ENCODE assay signal across 37 cellular contexts in genomic region chr19:13314761-13315160, GRCh38.
"Had no signal": no experiment of that assay in that cellular context is flagged by ENCODE, and none has a peak within 500 bp of the region (broad histone marks: within the 10 kb centered on the region; RNA-seq: fewer than 3 reads in every experiment).

No MANE protein-coding gene starts in this region.

- H3K27ac ChIP-seq: body of pancreas, brain microvascular endothelial cell, breast epithelium, WERI-Rb-1 had no signal

- H3K36me3 ChIP-seq: brain microvascular endothelial cell, breast epithelium, WERI-Rb-1 had no signal

- ATAC-seq: activated CD4-positive, alpha-beta T cell treated with anti-CD3 and anti-CD28 coated beads for 36 hours; activated CD4-positive, CD25-positive, alpha-beta regulatory T cell treated with anti-CD3 and anti-CD28 coated beads, Interleukin-2, amount 50 U/mL, for 24 hours; activated CD8-positive, alpha-beta memory T cell treated with anti-CD3 and anti-CD28 coated beads, Interleukin-2, amount 10 ng/mL, durations not matched to agents 7 days and 5 days; activated CD8-positive, alpha-beta T cell treated with anti-CD3 and anti-CD28 coated beads, Interleukin-2, amount 10 ng/mL, durations not matched to agents 7 days and 5 days; activated naive CD8-positive, alpha-beta T cell treated with anti-CD3 and anti-CD28 coated beads, Interleukin-2, amount 50 U/mL, for 24 hours; body of pancreas; WTC11 had no signal

- DNase-seq: activated CD4-positive, alpha-beta memory T cell treated with anti-CD3 and anti-CD28 coated beads, Interleukin-2, amount 10 ng/mL, durations not matched to agents 7 days and 5 days; activated CD4-positive, alpha-beta T cell treated with anti-CD3 and anti-CD28 coated beads for 1 hour; activated CD4-positive, alpha-beta T cell treated with anti-CD3 and anti-CD28 coated beads for 36 hours; activated CD4-positive, alpha-beta T cell treated with anti-CD3 and anti-CD28 coated beads for 48 hours; activated CD4-positive, alpha-beta T cell treated with anti-CD3 and anti-CD28 coated beads, Interleukin-2, amount 10 ng/mL, durations not matched to agents 7 days and 5 days; activated CD4-positive, alpha-beta T cell treated with anti-CD3 and anti-CD28 coated beads, Interleukin-2, amount 50 U/mL, for 48 hours; activated CD4-positive, CD25-positive, alpha-beta regulatory T cell; activated CD8-positive, alpha-beta memory T cell treated with anti-CD3 and anti-CD28 coated beads for 24 hours; activated CD8-positive, alpha-beta memory T cell treated with anti-CD3 and anti-CD28 coated beads, Interleukin-2, amount 10 ng/mL, durations not matched to agents 7 days and 5 days; activated CD8-positive, alpha-beta memory T cell treated with anti-CD3 and anti-CD28 coated beads, Interleukin-2, amount 50 U/mL, for 48 hours; activated CD8-positive, alpha-beta T cell treated with anti-CD3 and anti-CD28 coated beads, Interleukin-2, amount 10 ng/mL, durations not matched to agents 7 days and 5 days; activated effector memory CD4-positive, alpha-beta T cell treated with Interleukin-2 at 50 U/mL for 16 hours; activated gamma-delta T cell; activated naive CD4-positive, alpha-beta T cell treated with anti-CD3 and anti-CD28 coated beads, Interleukin-2, amount 10 ng/mL, durations not matched to agents 7 days and 5 days; activated naive CD4-positive, alpha-beta T cell treated with Interleukin-2 at 50 U/mL for 16 hours; activated naive CD8-positive, alpha-beta T cell treated with anti-CD3 and anti-CD28 coated beads, Interleukin-2, amount 10 ng/mL, durations not matched to agents 7 days and 5 days; activated naive CD8-positive, alpha-beta T cell treated with anti-CD3 and anti-CD28 coated beads, Interleukin-2, amount 50 U/mL, for 24 hours; activated T-cell treated with anti-CD3 and anti-CD28 coated beads, Interleukin-2, amount 50 U/mL, for 24 hours; activated T-cell treated with anti-CD3 and anti-CD28 coated beads, Interleukin-2, amount 50 U/mL, for 48 hours; aorta; brain microvascular endothelial cell; central memory CD4-positive, alpha-beta T cell; T-helper 1 cell; T-helper 2 cell; T-helper 9 cell; WERI-Rb-1 had no signal

- H3K27me3 ChIP-seq: body of pancreas, brain microvascular endothelial cell, breast epithelium had no signal

- H3K4me3 Mint-ChIP-seq: activated CD4-positive, alpha-beta memory T cell treated with anti-CD3 and anti-CD28 coated beads, Interleukin-2, amount 10 ng/mL, durations not matched to agents 7 days and 5 days; activated CD4-positive, alpha-beta T cell treated with anti-CD3 and anti-CD28 coated beads for 36 hours; activated CD4-positive, alpha-beta T cell treated with anti-CD3 and anti-CD28 coated beads, Interleukin-2, amount 10 ng/mL, durations not matched to agents 7 days and 5 days; activated CD8-positive, alpha-beta memory T cell treated with anti-CD3 and anti-CD28 coated beads, Interleukin-2, amount 10 ng/mL, durations not matched to agents 7 days and 5 days; activated CD8-positive, alpha-beta T cell treated with anti-CD3 and anti-CD28 coated beads, Interleukin-2, amount 10 ng/mL, durations not matched to agents 7 days and 5 days; activated naive CD4-positive, alpha-beta T cell treated with anti-CD3 and anti-CD28 coated beads, Interleukin-2, amount 10 ng/mL, durations not matched to agents 7 days and 5 days; activated naive CD4-positive, alpha-beta T cell treated with anti-CD3 and anti-CD28 coated beads, Interleukin-2, amount 50 U/mL, for 24 hours; activated naive CD8-positive, alpha-beta T cell; activated naive CD8-positive, alpha-beta T cell treated with anti-CD3 and anti-CD28 coated beads, Interleukin-2, amount 10 ng/mL, durations not matched to agents 7 days and 5 days; activated naive CD8-positive, alpha-beta T cell treated with anti-CD3 and anti-CD28 coated beads, Interleukin-2, amount 50 U/mL, for 24 hours; activated T-cell treated with anti-CD3 and anti-CD28 coated beads, Interleukin-2, amount 50 U/mL, for 24 hours; T-helper 1 cell treated with Interleukin-12 subunit alpha and Interleukin-12 subunit beta and Interleukin-4 antibody, amounts not matched to agents 30 μg/mL and 1 μg/mL, for 36 hours; T-helper 2 cell treated with Interferon-gamma antibody and Interleukin-4, amounts not matched to agents 5 μg/mL and 100 μg/mL, for 36 hours; WTC11 had no signal

- FAIRE-seq: astrocyte, TTC549 had no signal

- H3K27ac Mint-ChIP-seq: activated CD4-positive, alpha-beta memory T cell treated with anti-CD3 and anti-CD28 coated beads, Interleukin-2, amount 10 ng/mL, durations not matched to agents 7 days and 5 days; activated CD4-positive, alpha-beta T cell treated with anti-CD3 and anti-CD28 coated beads for 36 hours; activated CD4-positive, alpha-beta T cell treated with anti-CD3 and anti-CD28 coated beads, Interleukin-2, amount 10 ng/mL, durations not matched to agents 7 days and 5 days; activated CD8-positive, alpha-beta memory T cell treated with anti-CD3 and anti-CD28 coated beads, Interleukin-2, amount 10 ng/mL, durations not matched to agents 7 days and 5 days; activated CD8-positive, alpha-beta T cell treated with anti-CD3 and anti-CD28 coated beads, Interleukin-2, amount 10 ng/mL, durations not matched to agents 7 days and 5 days; activated naive CD4-positive, alpha-beta T cell treated with anti-CD3 and anti-CD28 coated beads, Interleukin-2, amount 10 ng/mL, durations not matched to agents 7 days and 5 days; activated naive CD4-positive, alpha-beta T cell treated with anti-CD3 and anti-CD28 coated beads, Interleukin-2, amount 50 U/mL, for 24 hours; activated naive CD8-positive, alpha-beta T cell; activated naive CD8-positive, alpha-beta T cell treated with anti-CD3 and anti-CD28 coated beads, Interleukin-2, amount 10 ng/mL, durations not matched to agents 7 days and 5 days; activated naive CD8-positive, alpha-beta T cell treated with anti-CD3 and anti-CD28 coated beads, Interleukin-2, amount 50 U/mL, for 24 hours; activated T-cell treated with anti-CD3 and anti-CD28 coated beads, Interleukin-2, amount 50 U/mL, for 24 hours; activated T-helper 2 cell treated with anti-CD3 and anti-CD28 coated beads, Interferon-gamma antibody, Interleukin-2, Interleukin-4, amounts not matched to agents 10 μg/mL and 5 μg/mL and 100 μg/mL, durations not matched to agents 14 hours and 24 hours and 36 hours; T-helper 1 cell treated with Interleukin-12 subunit alpha and Interleukin-12 subunit beta and Interleukin-4 antibody, amounts not matched to agents 30 μg/mL and 1 μg/mL, for 36 hours; T-helper 2 cell treated with Interferon-gamma antibody and Interleukin-4, amounts not matched to agents 5 μg/mL and 100 μg/mL, for 36 hours had no signal

- H3K9me3 Mint-ChIP-seq: activated CD4-positive, alpha-beta memory T cell treated with anti-CD3 and anti-CD28 coated beads, Interleukin-2, amount 10 ng/mL, durations not matched to agents 7 days and 5 days; activated CD4-positive, alpha-beta T cell treated with anti-CD3 and anti-CD28 coated beads, Interleukin-2, amount 10 ng/mL, durations not matched to agents 7 days and 5 days; activated naive CD4-positive, alpha-beta T cell treated with anti-CD3 and anti-CD28 coated beads, Interleukin-2, amount 50 U/mL, for 24 hours; activated naive CD8-positive, alpha-beta T cell treated with anti-CD3 and anti-CD28 coated beads, Interleukin-2, amount 10 ng/mL, durations not matched to agents 7 days and 5 days; activated T-helper 2 cell treated with anti-CD3 and anti-CD28 coated beads, Interferon-gamma antibody, Interleukin-2, Interleukin-4, amounts not matched to agents 10 μg/mL and 5 μg/mL and 100 μg/mL, durations not matched to agents 14 hours and 24 hours and 36 hours; T-helper 1 cell treated with Interleukin-12 subunit alpha and Interleukin-12 subunit beta and Interleukin-4 antibody, amounts not matched to agents 30 μg/mL and 1 μg/mL, for 36 hours; T-helper 2 cell treated with Interferon-gamma antibody and Interleukin-4, amounts not matched to agents 5 μg/mL and 100 μg/mL, for 36 hours had no signal

- H3K9me3 ChIP-seq: body of pancreas had no signal

- H3K36me3 Mint-ChIP-seq: activated CD8-positive, alpha-beta memory T cell treated with anti-CD3 and anti-CD28 coated beads, Interleukin-2, amount 10 ng/mL, durations not matched to agents 7 days and 5 days; activated naive CD4-positive, alpha-beta T cell treated with anti-CD3 and anti-CD28 coated beads, Interleukin-2, amount 10 ng/mL, durations not matched to agents 7 days and 5 days; activated naive CD8-positive, alpha-beta T cell; activated naive CD8-positive, alpha-beta T cell treated with anti-CD3 and anti-CD28 coated beads, Interleukin-2, amount 10 ng/mL, durations not matched to agents 7 days and 5 days had no signal

- H3K4me1 ChIP-seq: body of pancreas, breast epithelium had no signal

- H3K4me3 ChIP-seq: body of pancreas, breast epithelium had no signal

- H3K4me1 Mint-ChIP-seq: activated CD4-positive, alpha-beta memory T cell treated with anti-CD3 and anti-CD28 coated beads, Interleukin-2, amount 10 ng/mL, durations not matched to agents 7 days and 5 days; activated CD4-positive, alpha-beta T cell treated with anti-CD3 and anti-CD28 coated beads for 36 hours; activated CD4-positive, alpha-beta T cell treated with anti-CD3 and anti-CD28 coated beads, Interleukin-2, amount 10 ng/mL, durations not matched to agents 7 days and 5 days; activated CD8-positive, alpha-beta memory T cell treated with anti-CD3 and anti-CD28 coated beads, Interleukin-2, amount 10 ng/mL, durations not matched to agents 7 days and 5 days; activated naive CD4-positive, alpha-beta T cell treated with anti-CD3 and anti-CD28 coated beads, Interleukin-2, amount 10 ng/mL, durations not matched to agents 7 days and 5 days; activated naive CD4-positive, alpha-beta T cell treated with anti-CD3 and anti-CD28 coated beads, Interleukin-2, amount 50 U/mL, for 24 hours; activated naive CD8-positive, alpha-beta T cell treated with anti-CD3 and anti-CD28 coated beads, Interleukin-2, amount 10 ng/mL, durations not matched to agents 7 days and 5 days; activated naive CD8-positive, alpha-beta T cell treated with anti-CD3 and anti-CD28 coated beads, Interleukin-2, amount 50 U/mL, for 24 hours had no signal
